Comparison of ENCODE assay signal across 8 cellular contexts in genomic region chr17:82424001-82424862, GRCh38. TPM values are rescaled to one million over a fixed set of nuclear protein-coding genes. Genes with fewer than 3 reads are reported as not detected.
DNase-seq lines count a peak whose midpoint lies in the region; TF ChIP-seq lines count a peak whose summit lies in the region.

No MANE protein-coding gene starts in this region.

- H3K9ac ChIP-seq in MM.1S (ENCODE audit: low read length): no peak overlapping the region

- H3K4me1 ChIP-seq in MM.1S (ENCODE audit: low read length): no peaks in the 10 kb centered on the region; the same call in 1 of the 2 replicates

- no peaks in the 10 kb centered on the region for H3K27me3 ChIP-seq in MM.1S (replicated peaks; ENCODE audit: insufficient read depth, low read length)

- no peaks in the 10 kb centered on the region for H3K9me3 ChIP-seq in MM.1S (replicated peaks; ENCODE audit: insufficient read depth, low read length)

- H3K27ac ChIP-seq in MM.1S (ENCODE audit: low read length): no peak overlapping the region

- H3K4me2 ChIP-seq in MM.1S (ENCODE audit: low read depth, low read length): no peak overlapping the region

- peaks cover 7% of the 10 kb centered on the region for H3K9me3 Mint-ChIP-seq in progenitor cell of endocrine pancreas (ENCODE audit: low read depth)

- H3K79me2 ChIP-seq in MM.1S (ENCODE audit: low read length): peaks cover 12% of the 10 kb centered on the region

- H4K20me1 ChIP-seq in MM.1S (ENCODE audit: insufficient read depth, low read length): no peaks in the 10 kb centered on the region

- TF ChIP-seq CTCF in MM.1S (IDR thresholded peaks at IDR 0.05; ENCODE audit: low read length) (peak; percentile 76), epithelial cell of esophagus (IDR thresholded peaks at IDR 0.05; ENCODE audit: insufficient read depth, low read depth, low read length, missing control alignments) (peak; percentile 64), progenitor cell of endocrine pancreas (IDR thresholded peaks at IDR 0.05; ENCODE audit: unreplicated experiment) (peak; percentile 60)

- no peaks in the 10 kb centered on the region for H3K36me3 ChIP-seq in MM.1S (replicated peaks; ENCODE audit: insufficient read depth, low read length)

- H3K27ac Mint-ChIP-seq in progenitor cell of endocrine pancreas: peak overlapping the region; percentile 80

- H3K4me3 Mint-ChIP-seq in progenitor cell of endocrine pancreas (ENCODE audit: low read depth): no peak overlapping the region

- H3K9me2 ChIP-seq in MM.1S (replicated peaks; ENCODE audit: insufficient read depth, low read length): no peaks in the 10 kb centered on the region

- H3K4me3 ChIP-seq in MM.1S (ENCODE audit: low read length) (no peak overlapping the region), epithelial cell of esophagus (ENCODE audit: low read length) (peak overlapping the region; percentile 11)

- H3F3A ChIP-seq in MM.1S (ENCODE audit: insufficient read depth, low read length): peaks cover 6% of the 10 kb centered on the region

- peaks cover 27% of the 10 kb centered on the region for H3K36me3 Mint-ChIP-seq in progenitor cell of endocrine pancreas (ENCODE audit: insufficient read depth)

- no peak overlapping the region for H2AFZ ChIP-seq in MM.1S (ENCODE audit: low read length)

- DNase-seq in GDM1 (lab: John Stamatoyannopoulos, UW) (peak; percentile 18), MM.1S (peak; percentile 56), epithelial cell of esophagus (ENCODE audit: low read depth) (peak; percentile 54), progenitor cell of endocrine pancreas (ENCODE audit: low spot score, unreplicated experiment) (no peak), globus pallidus (ENCODE audit: low spot score) (no peak), 8988T (no peak), COR-L47 (lab: John Stamatoyannopoulos, UW) (no peak)
- peak; percentile 72 to 77 for DNase-seq in activated CD4-positive, alpha-beta T cell treated with anti-CD3 and anti-CD28 coated beads, Interleukin-2, amount 50 U/mL, for 48 hours

- H3K4me1 Mint-ChIP-seq in progenitor cell of endocrine pancreas (ENCODE audit: low read depth): peaks cover 7% of the 10 kb centered on the region

- no peaks in the 10 kb centered on the region for H3K27me3 Mint-ChIP-seq in progenitor cell of endocrine pancreas

RNA-seq across cellular contexts. Expression of gene OGFOD3, which starts 5.8 kb away (rescaled TPM):
- total RNA-seq in progenitor cell of endocrine pancreas: 31.3 and 31.4 TPM in 2 replicates

RNA-seq across cellular contexts. Expression of gene HEXD, which starts 6.1 kb away (rescaled TPM):
- 76.7 and 86.4 TPM in 2 replicates for total RNA-seq in progenitor cell of endocrine pancreas

RNA-seq across cellular contexts. Expression of gene CYBC1, which starts 26.3 kb away (rescaled TPM):
- total RNA-seq in progenitor cell of endocrine pancreas: 109 and 117 TPM in 2 replicates

RNA-seq across cellular contexts. Expression of gene NARF, which starts 34.3 kb away (rescaled TPM):
- 86.9 and 94.0 TPM in 2 replicates for total RNA-seq in progenitor cell of endocrine pancreas

RNA-seq across cellular contexts. Expression of gene UTS2R, which starts 52.7 kb away (rescaled TPM):
- total RNA-seq in progenitor cell of endocrine pancreas: 0.22 TPM in 2 replicates

Comparison
In these comparisons a context has a peak if more than half of its experiments do, and no peak if none do; other contexts are left out.
1. DNase-seq: peak in GDM1 (single experiment), MM.1S (single experiment), activated CD4-positive, alpha-beta T cell treated with anti-CD3 and anti-CD28 coated beads, Interleukin-2, amount 50 U/mL, for 48 hours (2 of 2) and epithelial cell of esophagus (single experiment); none in progenitor cell of endocrine pancreas (single experiment), globus pallidus (single experiment), 8988T (single experiment) and COR-L47 (single experiment).
2. Peak in every context shown above with its lines, with median percentiles within 50 percentile points of each other: CTCF ChIP-seq.